In genomic region chr7:89685287-89685686, GRCh38 we compare ENCODE assay signal across 29 cellular contexts.
"Had no signal": no experiment of that assay in that cellular context is flagged by ENCODE, and none has a peak within 500 bp of the region (broad histone marks: within the 10 kb centered on the region; RNA-seq: fewer than 3 reads in every experiment).

No MANE protein-coding gene starts in this region.

- H3K36me3 ChIP-seq: neural progenitor cell, ovary, right lobe of liver, sigmoid colon, suprapubic skin, tibial artery, transverse colon, upper lobe of right lung, uterus had no signal

- H3K9me3 Mint-ChIP-seq: neural progenitor cell; stimulated activated naive B cell treated with anti-CD40 and anti-IgM and Interleukin-4, amounts not matched to agents 10 μg/mL and 1 μg/mL and 100 μg/mL, for 72 hours; stimulated activated naive CD8-positive, alpha-beta T cell treated with anti-CD3 and anti-CD28 coated beads, Interleukin-15, amount 100 ng/mL, for 72 hours; type B pancreatic cell had no signal

- H3K27ac Mint-ChIP-seq: naive thymus-derived CD4-positive, alpha-beta T cell; natural killer cell; nephron; neural progenitor cell; progenitor cell of endocrine pancreas; stimulated activated effector memory CD8-positive, alpha-beta T cell treated with anti-CD3 and anti-CD28 coated beads, Interleukin-12 subunit alpha, Interleukin-12 subunit beta, amount 100 ng/mL, for 72 hours; stimulated activated naive B cell treated with anti-CD40 and anti-IgM and Interleukin-4, amounts not matched to agents 10 μg/mL and 1 μg/mL and 100 μg/mL, for 72 hours; type B pancreatic cell had no signal

- H2AFZ ChIP-seq: neural progenitor cell had no signal

- H3K4me1 ChIP-seq: neural progenitor cell, psoas muscle, right lobe of liver, suprapubic skin, testis, tibial artery, transverse colon, upper lobe of right lung, uterus had no signal

- H3K4me1 Mint-ChIP-seq: naive thymus-derived CD4-positive, alpha-beta T cell; natural killer cell; neural progenitor cell; stimulated activated effector memory CD8-positive, alpha-beta T cell treated with anti-CD3 and anti-CD28 coated beads, Interleukin-12 subunit alpha, Interleukin-12 subunit beta, amount 100 ng/mL, for 72 hours; stimulated activated naive B cell treated with anti-CD40 and anti-IgM and Interleukin-4, amounts not matched to agents 10 μg/mL and 1 μg/mL and 100 μg/mL, for 72 hours; stimulated activated naive CD8-positive, alpha-beta T cell treated with anti-CD3 and anti-CD28 coated beads, Interleukin-15, amount 100 ng/mL, for 72 hours had no signal

- H3K4me3 ChIP-seq: neural progenitor cell, ovary, psoas muscle, right lobe of liver, sigmoid colon, suprapubic skin, testis, tibial artery, transverse colon, upper lobe of right lung, uterus had no signal

- H3K27ac ChIP-seq: neural progenitor cell, ovary, psoas muscle, right lobe of liver, sigmoid colon, suprapubic skin, testis, tibial artery, transverse colon, upper lobe of right lung, uterus had no signal

- H3K4me3 Mint-ChIP-seq: naive thymus-derived CD4-positive, alpha-beta T cell; natural killer cell; nephron; neural progenitor cell; stimulated activated effector memory CD8-positive, alpha-beta T cell treated with anti-CD3 and anti-CD28 coated beads, Interleukin-12 subunit alpha, Interleukin-12 subunit beta, amount 100 ng/mL, for 72 hours; stimulated activated naive B cell treated with anti-CD40 and anti-IgM and Interleukin-4, amounts not matched to agents 10 μg/mL and 1 μg/mL and 100 μg/mL, for 72 hours; stimulated activated naive CD8-positive, alpha-beta T cell treated with anti-CD3 and anti-CD28 coated beads, Interleukin-15, amount 100 ng/mL, for 72 hours; type B pancreatic cell had no signal

- H3K9me3 ChIP-seq: ovary, psoas muscle, right lobe of liver, sigmoid colon, suprapubic skin, testis, tibial artery, transverse colon, upper lobe of right lung, uterus had no signal

- H3K27me3 Mint-ChIP-seq: naive thymus-derived CD4-positive, alpha-beta T cell; progenitor cell of endocrine pancreas; stimulated activated naive B cell treated with anti-CD40 and anti-IgM and Interleukin-4, amounts not matched to agents 10 μg/mL and 1 μg/mL and 100 μg/mL, for 72 hours; stimulated activated naive CD8-positive, alpha-beta T cell treated with anti-CD3 and anti-CD28 coated beads, Interleukin-15, amount 100 ng/mL, for 72 hours; type B pancreatic cell had no signal

- H3K27me3 ChIP-seq: neural progenitor cell, ovary, right lobe of liver, sigmoid colon, suprapubic skin, testis, tibial artery, transverse colon, upper lobe of right lung, uterus had no signal

- H3K4me2 ChIP-seq: neural progenitor cell had no signal

- DNase-seq: naive thymus-derived CD4-positive, alpha-beta T cell; natural killer cell; occipital lobe; ovary; posterior cingulate gyrus; psoas muscle; right cardiac atrium; right lobe of liver; sigmoid colon; small intestine; stimulated activated CD4-positive, alpha-beta T cell treated with anti-CD3 and anti-CD28 coated beads, Interleukin-15, amount 100 ng/mL, for 24 hours; stimulated activated CD4-positive, alpha-beta T cell treated with anti-CD3 and anti-CD28 coated beads, Interleukin-2, amount 100 ng/mL, for 24 hours; stimulated activated CD4-positive, alpha-beta T cell treated with anti-CD3 and anti-CD28 coated beads, Interleukin-2, amount 100 ng/mL, for 48 hours; stimulated activated CD4-positive, alpha-beta T cell treated with anti-CD3 and anti-CD28 coated beads, Interleukin-4, amount 100 ng/mL, for 24 hours; stimulated activated naive B cell treated with anti-CD40 and anti-IgM and Interleukin-4, amounts not matched to agents 10 μg/mL and 1 μg/mL and 100 μg/mL, for 72 hours; stimulated activated naive CD8-positive, alpha-beta T cell treated with anti-CD3 and anti-CD28 coated beads, Interleukin-15, amount 100 ng/mL, for 72 hours; stimulated activated naive CD8-positive, alpha-beta T cell treated with anti-CD3 and anti-CD28 coated beads, Interleukin-15, Interleukin-2, amounts not matched to agents 100 U/mL and 50 U/mL, for 24 hours; substantia nigra; testis; tibial artery; transverse colon; upper lobe of right lung; uterus had no signal

- FAIRE-seq: small intestine had no signal

- H3K36me3 Mint-ChIP-seq: naive thymus-derived CD4-positive, alpha-beta T cell; natural killer cell; neural progenitor cell; stimulated activated effector memory CD8-positive, alpha-beta T cell treated with anti-CD3 and anti-CD28 coated beads, Interleukin-12 subunit alpha, Interleukin-12 subunit beta, amount 100 ng/mL, for 72 hours; stimulated activated naive B cell treated with anti-CD40 and anti-IgM and Interleukin-4, amounts not matched to agents 10 μg/mL and 1 μg/mL and 100 μg/mL, for 72 hours; type B pancreatic cell had no signal

- ATAC-seq: naive thymus-derived CD4-positive, alpha-beta T cell; natural killer cell; psoas muscle; right cardiac atrium; right lobe of liver; stimulated activated effector memory CD8-positive, alpha-beta T cell treated with anti-CD3 and anti-CD28 coated beads, Interleukin-12 subunit alpha, Interleukin-12 subunit beta, amount 100 ng/mL, for 72 hours; stimulated activated naive B cell treated with anti-CD40 and anti-IgM and Interleukin-4, amounts not matched to agents 10 μg/mL and 1 μg/mL and 100 μg/mL, for 72 hours; stimulated activated naive CD8-positive, alpha-beta T cell treated with anti-CD3 and anti-CD28 coated beads, Interleukin-15, amount 100 ng/mL, for 72 hours; stimulated activated naive CD8-positive, alpha-beta T cell treated with anti-CD3 and anti-CD28 coated beads, Interleukin-15, Interleukin-2, amounts not matched to agents 100 U/mL and 50 U/mL, for 24 hours; upper lobe of right lung had no signal
